ENCODE assay signal across 20 cellular contexts in genomic region chr3:3443482-3443881, GRCh38.
A peak's percentile ranks its signal among the peaks of the same experiment; 100 is the strongest.
DNase-seq lines count a peak whose midpoint lies in the region; ATAC-seq and TF ChIP-seq lines count a peak whose summit lies in the region.
"Had no signal": no experiment of that assay in that cellular context is flagged by ENCODE, and none has a peak within 500 bp of the region (broad histone marks: within the 10 kb centered on the region; RNA-seq: fewer than 3 reads in every experiment).

No MANE protein-coding gene starts in this region.

- peak; percentile 56 for ATAC-seq in GM18861 (IDR thresholded peaks at IDR 0.05; ENCODE audit: unreplicated experiment)
- peak; percentile 57 for ATAC-seq in GM21576 (IDR thresholded peaks at IDR 0.05; ENCODE audit: unreplicated experiment)
- ATAC-seq in HG03442 (IDR thresholded peaks at IDR 0.05; ENCODE audit: unreplicated experiment), result peak; percentile 53
- ATAC-seq in right lobe of liver, result no peak
- ATAC-seq in right cardiac atrium, result no peak
- no peak for ATAC-seq in HG03565 (IDR thresholded peaks at IDR 0.05; ENCODE audit: unreplicated experiment)
- ATAC-seq in SK-N-SH treated with all-trans-retinoic acid at 6 μM for 48 hours, result no peak
- ATAC-seq: PC-3 had no signal

- H3K36me3 ChIP-seq in right lobe of liver, result no peaks in the 10 kb centered on the region
- H3K36me3 ChIP-seq: BE2C had no signal

- H3K27me3 ChIP-seq in right lobe of liver, result no peaks in the 10 kb centered on the region
- no peaks in the 10 kb centered on the region for H3K27me3 ChIP-seq in right cardiac atrium (ENCODE audit: control insufficient read depth, insufficient read depth)
- H3K27me3 ChIP-seq: BE2C had no signal

- peak; percentile 43 for DNase-seq in RPMI8226
- DNase-seq in right lobe of liver, result no peak
- no peak for DNase-seq in right cardiac atrium
- DNase-seq: ACHN; BE2C; CD4-positive, alpha-beta memory T cell; DND-41; GDM1; HFFc6; KBM-7; NCI-H187 treated with DMSO at 0.1 percent for 48 hours; NCI-H510A treated with DMSO at 0.1 percent for 48 hours; PC-3; T-helper 1 cell had no signal

- WGBS in right lobe of liver (ENCODE audit: insufficient coverage, low coverage, low lambda C conversion rate, missing lambda C conversion rate), result 38% methylated on average over 3 of the region's 3 CpGs
- 70% methylated on average over 3 of the region's 3 CpGs for WGBS in right cardiac atrium

- intact Hi-C loops in right lobe of liver (cut with DNase I) (no loop called here), right cardiac atrium (cut with DNase I) (no loop called here)

- H3K27ac ChIP-seq in right lobe of liver, result no peak overlapping the region
- H3K27ac ChIP-seq in right cardiac atrium (ENCODE audit: low read length), result no peak overlapping the region
- H3K27ac ChIP-seq: SK-N-MC had no signal

- H3K4me1 ChIP-seq in right lobe of liver (no peaks in the 10 kb centered on the region), right cardiac atrium (ENCODE audit: control insufficient read depth, insufficient read depth, low read length) (no peaks in the 10 kb centered on the region)
- H3K4me1 ChIP-seq: BE2C had no signal

- no peak for TF ChIP-seq CTCF in right lobe of liver (IDR thresholded peaks at IDR 0.05)

- TF ChIP-seq POLR2A in right lobe of liver (IDR thresholded peaks at IDR 0.05), result no peak

- H3K9me3 ChIP-seq in right lobe of liver, result no peaks in the 10 kb centered on the region
- no peaks in the 10 kb centered on the region for H3K9me3 ChIP-seq in right cardiac atrium (ENCODE audit: control insufficient read depth, low read length)
- H3K9me3 ChIP-seq: BE2C had no signal

- H3K4me3 ChIP-seq in right lobe of liver, result no peak overlapping the region
- no peak overlapping the region for H3K4me3 ChIP-seq in right cardiac atrium (ENCODE audit: low read length)
- H3K4me3 ChIP-seq: SK-N-MC had no signal

TF ChIP-seq in SK-N-SH treated with all-trans-retinoic acid at 6 μM for 48 hours, 23 proteins besides CTCF, POLR2A, EP300 and RAD21:
- no peak for TF ChIP-seq GLIS3 (CRISPR knock-in tag; IDR thresholded peaks at IDR 0.05)
- TF ChIP-seq ZFP3 (CRISPR knock-in tag; IDR thresholded peaks at IDR 0.05), result no peak
- no peak for TF ChIP-seq ZC3H10 (CRISPR knock-in tag; IDR thresholded peaks at IDR 0.05)
- TF ChIP-seq, protein P1, sequence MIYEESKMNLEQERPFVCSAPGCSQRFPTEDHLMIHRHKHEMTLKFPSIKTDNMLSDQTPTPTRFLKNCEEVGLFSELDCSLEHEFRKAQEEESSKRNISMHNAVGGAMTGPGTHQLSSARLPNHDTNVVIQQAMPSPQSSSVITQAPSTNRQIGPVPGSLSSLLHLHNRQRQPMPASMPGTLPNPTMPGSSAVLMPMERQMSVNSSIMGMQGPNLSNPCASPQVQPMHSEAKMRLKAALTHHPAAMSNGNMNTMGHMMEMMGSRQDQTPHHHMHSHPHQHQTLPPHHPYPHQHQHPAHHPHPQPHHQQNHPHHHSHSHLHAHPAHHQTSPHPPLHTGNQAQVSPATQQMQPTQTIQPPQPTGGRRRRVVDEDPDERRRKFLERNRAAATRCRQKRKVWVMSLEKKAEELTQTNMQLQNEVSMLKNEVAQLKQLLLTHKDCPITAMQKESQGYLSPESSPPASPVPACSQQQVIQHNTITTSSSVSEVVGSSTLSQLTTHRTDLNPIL (CRISPR knock-in tag; IDR thresholded peaks at IDR 0.05; ENCODE audit: low read depth), result no peak
- no peak for TF ChIP-seq CSRNP3 (CRISPR knock-in tag; IDR thresholded peaks at IDR 0.05)
- TF ChIP-seq, protein P2, sequence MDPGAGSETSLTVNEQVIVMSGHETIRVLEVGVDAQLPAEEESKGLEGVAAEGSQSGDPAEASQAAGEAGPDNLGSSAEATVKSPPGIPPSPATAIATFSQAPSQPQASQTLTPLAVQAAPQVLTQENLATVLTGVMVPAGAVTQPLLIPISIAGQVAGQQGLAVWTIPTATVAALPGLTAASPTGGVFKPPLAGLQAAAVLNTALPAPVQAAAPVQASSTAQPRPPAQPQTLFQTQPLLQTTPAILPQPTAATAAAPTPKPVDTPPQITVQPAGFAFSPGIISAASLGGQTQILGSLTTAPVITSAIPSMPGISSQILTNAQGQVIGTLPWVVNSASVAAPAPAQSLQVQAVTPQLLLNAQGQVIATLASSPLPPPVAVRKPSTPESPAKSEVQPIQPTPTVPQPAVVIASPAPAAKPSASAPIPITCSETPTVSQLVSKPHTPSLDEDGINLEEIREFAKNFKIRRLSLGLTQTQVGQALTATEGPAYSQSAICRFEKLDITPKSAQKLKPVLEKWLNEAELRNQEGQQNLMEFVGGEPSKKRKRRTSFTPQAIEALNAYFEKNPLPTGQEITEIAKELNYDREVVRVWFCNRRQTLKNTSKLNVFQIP (CRISPR knock-in tag; IDR thresholded peaks at IDR 0.05; ENCODE audit: borderline replicate concordance, low read depth), result no peak
- no peak for TF ChIP-seq ISL1 (CRISPR knock-in tag; IDR thresholded peaks at IDR 0.05)
- TF ChIP-seq PPARA (CRISPR knock-in tag; IDR thresholded peaks at IDR 0.05; ENCODE audit: borderline replicate concordance), result no peak
- no peak for TF ChIP-seq TOX (CRISPR knock-in tag; IDR thresholded peaks at IDR 0.05; ENCODE audit: borderline replicate concordance)
- TF ChIP-seq BACH2 (CRISPR knock-in tag; IDR thresholded peaks at IDR 0.05; ENCODE audit: borderline replicate concordance), result no peak
- TF ChIP-seq SNAI2 (CRISPR knock-in tag; IDR thresholded peaks at IDR 0.05), result no peak
TF ChIP-seq in SK-N-SH treated with all-trans-retinoic acid at 6 μM for 48 hours: peak in this region for 0.

Comparison
In these comparisons a context has a peak if more than half of its experiments do, and no peak if none do; other contexts are left out.
1. ATAC-seq: peak in GM18861 (single experiment), GM21576 (single experiment) and HG03442 (single experiment); none in right lobe of liver (0 of 4), right cardiac atrium (0 of 2), HG03565 (single experiment) and SK-N-SH treated with all-trans-retinoic acid at 6 μM for 48 hours (single experiment).